Comparison of ENCODE assay signal across 23 cellular contexts in the genomic region with DNA sequence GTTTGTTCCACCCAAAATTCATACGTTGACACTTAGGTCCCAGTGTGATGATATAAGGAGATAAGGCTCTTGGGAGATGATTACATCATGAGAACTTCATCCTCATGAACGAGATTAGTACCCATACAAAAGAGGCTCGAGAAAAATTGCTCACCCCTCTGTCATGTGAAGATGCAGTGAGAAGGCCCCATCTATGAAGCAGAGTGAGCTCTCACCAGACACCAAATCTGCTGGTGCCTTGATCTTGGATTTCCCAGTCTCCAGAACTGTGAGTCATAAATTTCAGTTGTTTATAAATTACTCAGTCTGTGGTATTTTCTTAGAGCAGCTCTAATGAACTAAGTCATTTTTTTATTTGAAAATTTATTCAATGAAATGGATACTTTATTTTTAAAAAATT. TPM values are rescaled to one million over a fixed set of nuclear protein-coding genes. Genes with fewer than 3 reads are reported as not detected.
DNase-seq lines count a peak whose midpoint lies in the region; ATAC-seq and TF ChIP-seq lines count a peak whose summit lies in the region.
"Had no signal": no experiment of that assay in that cellular context is flagged by ENCODE, and none has a peak within 500 bp of the region (broad histone marks: within the 10 kb centered on the region; RNA-seq: fewer than 3 reads in every experiment).

No MANE protein-coding gene starts in this region.

- peak overlapping the region; percentile 31 for H3K27ac Mint-ChIP-seq in Caco-2 (ENCODE audit: unreplicated experiment)
- H3K27ac Mint-ChIP-seq in activated T-cell treated with anti-CD3 and anti-CD28 coated beads, Interleukin-2, amount 50 U/mL, for 24 hours, result no peak overlapping the region
- H3K27ac Mint-ChIP-seq: activated naive CD8-positive, alpha-beta T cell treated with anti-CD3 and anti-CD28 coated beads, Interleukin-2, amount 10 ng/mL, durations not matched to agents 7 days and 5 days; activated T-helper 2 cell treated with anti-CD3 and anti-CD28 coated beads, Interferon-gamma antibody, Interleukin-2, Interleukin-4, amounts not matched to agents 10 μg/mL and 5 μg/mL and 100 μg/mL, durations not matched to agents 14 hours and 24 hours and 36 hours; CD4-positive, CD25-positive, alpha-beta regulatory T cell; stimulated activated naive B cell treated with anti-CD40 and anti-IgM and Interleukin-4, amounts not matched to agents 10 μg/mL and 1 μg/mL and 100 μg/mL, for 72 hours; T-helper 1 cell treated with Interleukin-12 subunit alpha and Interleukin-12 subunit beta and Interleukin-4 antibody, amounts not matched to agents 30 μg/mL and 1 μg/mL, for 36 hours had no signal

- intact Hi-C loops in Caco-2 (cut with micrococcal nuclease; ENCODE audit: unreplicated experiment) (no loop called here), right cardiac atrium (cut with DNase I) (no loop called here)

- no peak for DNase-seq in Caco-2
- peak; percentile 34 for DNase-seq in HT1080 (ENCODE audit: low read depth)
- peak; percentile 77 for DNase-seq in brain microvascular endothelial cell
- peak; percentile 5 for DNase-seq in kidney tubule cell (ENCODE audit: low spot score)
- DNase-seq in activated T-cell treated with anti-CD3 and anti-CD28 coated beads, Interleukin-2, amount 50 U/mL, for 24 hours, result no peak
- DNase-seq in NCI-H2081 treated with DMSO at 0.1 percent for 48 hours (lab: John Stamatoyannopoulos, UW), result no peak
- no peak for DNase-seq in right cardiac atrium
- no peak for DNase-seq in NCI-H748 treated with DMSO at 0.1 percent for 48 hours (lab: John Stamatoyannopoulos, UW)
- DNase-seq: activated CD4-positive, alpha-beta T cell treated with anti-CD3 and anti-CD28 coated beads, Interleukin-2, amount 50 U/mL, for 1 hour; activated naive CD8-positive, alpha-beta T cell treated with anti-CD3 and anti-CD28 coated beads, Interleukin-2, amount 10 ng/mL, durations not matched to agents 7 days and 5 days; body of pancreas; CD4-positive, CD25-positive, alpha-beta regulatory T cell; DMS153; NCI-H1417; NCI-H510A; Peyer's patch; psoas muscle; stimulated activated CD4-positive, alpha-beta T cell treated with anti-CD3 and anti-CD28 coated beads, Interleukin-2, amount 100 ng/mL, for 24 hours; stimulated activated naive B cell treated with anti-CD40 and anti-IgM and Interleukin-4, amounts not matched to agents 10 μg/mL and 1 μg/mL and 100 μg/mL, for 72 hours had no signal

- H3K9me3 Mint-ChIP-seq in Caco-2 (ENCODE audit: unreplicated experiment), result peaks cover 17% of the 10 kb centered on the region
- H3K9me3 Mint-ChIP-seq in activated T-cell treated with anti-CD3 and anti-CD28 coated beads, Interleukin-2, amount 50 U/mL, for 24 hours, result no peaks in the 10 kb centered on the region
- H3K9me3 Mint-ChIP-seq: activated T-helper 2 cell treated with anti-CD3 and anti-CD28 coated beads, Interferon-gamma antibody, Interleukin-2, Interleukin-4, amounts not matched to agents 10 μg/mL and 5 μg/mL and 100 μg/mL, durations not matched to agents 14 hours and 24 hours and 36 hours; stimulated activated naive B cell treated with anti-CD40 and anti-IgM and Interleukin-4, amounts not matched to agents 10 μg/mL and 1 μg/mL and 100 μg/mL, for 72 hours; T-helper 1 cell treated with Interleukin-12 subunit alpha and Interleukin-12 subunit beta and Interleukin-4 antibody, amounts not matched to agents 30 μg/mL and 1 μg/mL, for 36 hours had no signal

- H3K36me3 Mint-ChIP-seq in Caco-2 (ENCODE audit: insufficient read depth, unreplicated experiment), result no peaks in the 10 kb centered on the region
- no peaks in the 10 kb centered on the region for H3K36me3 Mint-ChIP-seq in activated T-cell treated with anti-CD3 and anti-CD28 coated beads, Interleukin-2, amount 50 U/mL, for 24 hours (ENCODE audit: low read depth)
- H3K36me3 Mint-ChIP-seq: activated naive CD8-positive, alpha-beta T cell treated with anti-CD3 and anti-CD28 coated beads, Interleukin-2, amount 10 ng/mL, durations not matched to agents 7 days and 5 days; stimulated activated naive B cell treated with anti-CD40 and anti-IgM and Interleukin-4, amounts not matched to agents 10 μg/mL and 1 μg/mL and 100 μg/mL, for 72 hours had no signal

- peaks cover 2% of the 10 kb centered on the region; the same call in 1 of the 2 replicates for H3K4me1 ChIP-seq in Caco-2
- H3K4me1 ChIP-seq in right cardiac atrium (ENCODE audit: control insufficient read depth, insufficient read depth, low read length), result no peaks in the 10 kb centered on the region
- H3K4me1 ChIP-seq: body of pancreas, Peyer's patch had no signal

- WGBS in right cardiac atrium, result 45% methylated on average over 3 of the region's 3 CpGs

- no peak for ATAC-seq in right cardiac atrium
- ATAC-seq: body of pancreas; psoas muscle; stimulated activated naive B cell treated with anti-CD40 and anti-IgM and Interleukin-4, amounts not matched to agents 10 μg/mL and 1 μg/mL and 100 μg/mL, for 72 hours had no signal

- H3K27ac ChIP-seq in brain microvascular endothelial cell, result peak overlapping the region; percentile 52
- no peak overlapping the region for H3K27ac ChIP-seq in right cardiac atrium (ENCODE audit: low read length)
- H3K27ac ChIP-seq: body of pancreas, coronary artery, Peyer's patch, psoas muscle, thoracic aorta had no signal

- CTCF ChIA-PET in Caco-2 (lab: Charles Lee), result no interaction called here

- peaks cover 16% of the 10 kb centered on the region for H3K4me1 Mint-ChIP-seq in Caco-2 (ENCODE audit: low read depth, unreplicated experiment)
- H3K4me1 Mint-ChIP-seq in activated T-cell treated with anti-CD3 and anti-CD28 coated beads, Interleukin-2, amount 50 U/mL, for 24 hours (ENCODE audit: low read depth), result peaks cover 22% of the 10 kb centered on the region

- no peaks in the 10 kb centered on the region for H3K9me3 ChIP-seq in Caco-2
- no peaks in the 10 kb centered on the region for H3K9me3 ChIP-seq in right cardiac atrium (ENCODE audit: control insufficient read depth, low read length)
- H3K9me3 ChIP-seq: body of pancreas, Peyer's patch, psoas muscle, thoracic aorta had no signal

- no TSS peak for BruUV-seq in Caco-2 (replicated peaks; lab: Mats Ljungman, UMichigan)

- H3K36me3 ChIP-seq in Caco-2 (ENCODE audit: control insufficient read depth, insufficient read depth, low read length) (no peaks in the 10 kb centered on the region), brain microvascular endothelial cell (replicated peaks) (no peaks in the 10 kb centered on the region)
- H3K36me3 ChIP-seq: Peyer's patch, thoracic aorta had no signal

- no peaks in the 10 kb centered on the region for H3K27me3 ChIP-seq in Caco-2 (replicated peaks; ENCODE audit: control insufficient read depth, insufficient read depth, low read length)
- H3K27me3 ChIP-seq in brain microvascular endothelial cell (replicated peaks), result no peaks in the 10 kb centered on the region
- no peaks in the 10 kb centered on the region for H3K27me3 ChIP-seq in right cardiac atrium (ENCODE audit: control insufficient read depth, insufficient read depth)
- H3K27me3 ChIP-seq: body of pancreas, Peyer's patch had no signal

- in situ Hi-C loops in brain microvascular endothelial cell (cut with HindIII; ENCODE audit: low pct_ligation_motif_present, low sequenced_read_pairs), result no loop called here

- no peaks in the 10 kb centered on the region for H3K27me3 Mint-ChIP-seq in Caco-2 (ENCODE audit: insufficient read depth, unreplicated experiment)
- no peaks in the 10 kb centered on the region for H3K27me3 Mint-ChIP-seq in activated T-cell treated with anti-CD3 and anti-CD28 coated beads, Interleukin-2, amount 50 U/mL, for 24 hours
- H3K27me3 Mint-ChIP-seq: stimulated activated naive B cell treated with anti-CD40 and anti-IgM and Interleukin-4, amounts not matched to agents 10 μg/mL and 1 μg/mL and 100 μg/mL, for 72 hours had no signal

- no peak overlapping the region for H3K4me3 ChIP-seq in Caco-2 (ENCODE audit: low read depth, low read length)
- no peak overlapping the region for H3K4me3 ChIP-seq in brain microvascular endothelial cell (ENCODE audit: low read depth, low read length)
- no peak overlapping the region for H3K4me3 ChIP-seq in right cardiac atrium (ENCODE audit: low read length)
- H3K4me3 ChIP-seq: body of pancreas, coronary artery, Peyer's patch, psoas muscle, thoracic aorta had no signal

- TF ChIP-seq CTCF in Caco-2 (IDR thresholded peaks at IDR 0.05; ENCODE audit: insufficient read depth in 1 of 2, low read depth in 1 of 2, low read length in 1 of 2, severe bottlenecking in 1 of 2, unreplicated experiment in 1 of 2), result no peak
- TF ChIP-seq CTCF in brain microvascular endothelial cell (IDR thresholded peaks at IDR 0.05; ENCODE audit: low read depth, low read length, missing control alignments), result no peak

- POLR2A ChIA-PET in Caco-2 (lab: Charles Lee), result no interaction called here

- H3K4me3 Mint-ChIP-seq in Caco-2 (ENCODE audit: unreplicated experiment), result no peak overlapping the region
- no peak overlapping the region for H3K4me3 Mint-ChIP-seq in activated T-cell treated with anti-CD3 and anti-CD28 coated beads, Interleukin-2, amount 50 U/mL, for 24 hours
- H3K4me3 Mint-ChIP-seq: activated naive CD8-positive, alpha-beta T cell treated with anti-CD3 and anti-CD28 coated beads, Interleukin-2, amount 10 ng/mL, durations not matched to agents 7 days and 5 days; CD4-positive, CD25-positive, alpha-beta regulatory T cell; stimulated activated naive B cell treated with anti-CD40 and anti-IgM and Interleukin-4, amounts not matched to agents 10 μg/mL and 1 μg/mL and 100 μg/mL, for 72 hours; T-helper 1 cell treated with Interleukin-12 subunit alpha and Interleukin-12 subunit beta and Interleukin-4 antibody, amounts not matched to agents 30 μg/mL and 1 μg/mL, for 36 hours had no signal

RNA-seq across cellular contexts. Expression of a gene that starts 42.6 kb away (rescaled TPM):
- total RNA-seq in Caco-2 (2022) (44.3 and 46.7 TPM in 2 replicates), right cardiac atrium (10 to 100 TPM; 45.4 to 60.6 (median 50.1) TPM)
- 17.1 and 18.4 TPM in 2 replicates for total RNA-seq in HT1080 (2014; rRNA removed; shearing (Covaris generic))
- polyA plus RNA-seq in HT1080 (2015; cell fraction: cytosol; rRNA removed), result 17.9 and 21.0 TPM in 2 replicates
- polyA plus RNA-seq in HT1080 (2015; cell fraction: nucleus; rRNA removed), result 15.2 and 18.5 TPM in 2 replicates
- polyA plus RNA-seq in right cardiac atrium, result 31.5 TPM

Comparison
In these comparisons a context has a peak if more than half of its experiments do, and no peak if none do; other contexts are left out.
1. DNase-seq: peak in HT1080 (single experiment), brain microvascular endothelial cell (single experiment) and kidney tubule cell (single experiment); none in Caco-2 (0 of 2), activated T-cell treated with anti-CD3 and anti-CD28 coated beads, Interleukin-2, amount 50 U/mL, for 24 hours (single experiment), NCI-H2081 treated with DMSO at 0.1 percent for 48 hours (single experiment), right cardiac atrium (0 of 3) and NCI-H748 treated with DMSO at 0.1 percent for 48 hours (single experiment).